Comparison of ENCODE assay signal across 5 cellular contexts in the genomic region with DNA sequence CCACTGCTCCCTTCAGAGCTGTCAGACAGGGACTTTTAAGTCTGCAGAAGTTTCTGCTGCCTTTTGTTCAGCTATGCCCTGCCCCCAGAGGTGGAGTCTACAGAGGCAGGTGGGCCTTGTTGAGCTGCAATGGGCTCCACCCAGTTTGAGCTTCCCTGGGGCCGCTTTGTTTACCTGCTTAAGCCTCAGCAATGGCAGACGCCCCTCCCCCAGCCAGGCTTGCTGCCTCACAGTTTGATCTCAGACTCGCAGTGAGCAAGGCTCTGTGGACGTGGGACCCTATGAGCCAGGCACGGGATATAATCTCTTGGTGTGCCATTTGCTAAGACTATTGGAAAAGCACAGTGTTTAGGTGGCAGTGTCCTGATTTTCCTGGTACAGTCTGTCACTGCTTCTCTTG.
DNase-seq lines count a peak whose midpoint lies in the region; ATAC-seq, FAIRE-seq and TF ChIP-seq lines count a peak whose summit lies in the region.
"Not testable (repeated sequence)": the region's sequence is repeated elsewhere in the genome, so short reads cannot be mapped to it uniquely, and the experiment has no call there.

No MANE protein-coding gene starts in this region.

- not testable (repeated sequence) for TF ChIP-seq RAD21 in HepG2 (CRISPR knock-in tag; IDR thresholded peaks at IDR 0.05)

- peaks cover 26% of the 10 kb centered on the region for H3K9me3 Mint-ChIP-seq in endodermal cell

- 91 to 96% methylated on average over 5 of the region's 5 CpGs for WGBS in endodermal cell (ENCODE audit: insufficient coverage in 1 of 2, insufficient read length in 1 of 2), 2 experiments
- 0% methylated on average over 1 of the region's 5 CpGs for WGBS in HepG2 (ENCODE audit: low lambda C conversion rate)

- not testable (repeated sequence) for TF ChIP-seq CTCF in DND-41 (IDR thresholded peaks at IDR 0.05; ENCODE audit: borderline replicate concordance, extremely low read depth, low read length, poor library complexity, severe bottlenecking); endodermal cell (conservative IDR thresholded peaks at IDR 0.05); HepG2 (CRISPR knock-in tag; IDR thresholded peaks at IDR 0.05)

- not testable (repeated sequence) for H3K36me3 Mint-ChIP-seq in endodermal cell (ENCODE audit: low read depth)

- not testable (repeated sequence) for H3K4me1 ChIP-seq in DND-41 (ENCODE audit: insufficient read depth, low read length); endodermal cell (ENCODE audit: control insufficient read depth, insufficient read depth, low read length)
- H3K4me1 ChIP-seq in HepG2 (ENCODE audit: insufficient read depth, low read length): peaks cover 15% of the 10 kb centered on the region

- not testable (repeated sequence) for H3K4me2 ChIP-seq in DND-41 (ENCODE audit: insufficient read depth, low read length)
- H3K4me2 ChIP-seq in HepG2 (ENCODE audit: low read depth, low read length): peak overlapping the region; percentile 53

- TF ChIP-seq EP300 in HepG2 (IDR thresholded peaks at IDR 0.05; ENCODE audit: low read depth in 2 of 2, low read length in 2 of 2); HepG2 (CRISPR knock-in tag; IDR thresholded peaks at IDR 0.05; ENCODE audit: borderline replicate concordance): not testable (repeated sequence)

- H3K9ac ChIP-seq in DND-41 (ENCODE audit: low read depth, low read length); endodermal cell (ENCODE audit: extremely low read depth, low read length, poor library complexity, severe bottlenecking); HepG2 (ENCODE audit: insufficient read depth, low read depth, low read length): not testable (repeated sequence)

- H3K36me3 ChIP-seq in DND-41 (ENCODE audit: insufficient read depth, low read length); endodermal cell (ENCODE audit: control insufficient read depth, insufficient read depth, low read length); HepG2 (replicated peaks in 1 of 2; ENCODE audit: control insufficient read depth in 1 of 2, insufficient read depth in 2 of 2, low read length in 2 of 2): not testable (repeated sequence)

- not testable (repeated sequence) for H3K27ac Mint-ChIP-seq in endodermal cell

- H3K4me1 Mint-ChIP-seq in endodermal cell: not testable (repeated sequence)

- TF ChIP-seq POLR2A in HepG2 (IDR thresholded peaks at IDR 0.05; ENCODE audit: insufficient read depth in 1 of 2, low read depth in 2 of 2, low read length in 2 of 2): not testable (repeated sequence)

- not testable (repeated sequence) for BruUV-seq in HepG2 (replicated peaks; lab: Mats Ljungman, UMichigan)

- intact Hi-C loops in HepG2 (cut with micrococcal nuclease; ENCODE audit: unreplicated experiment): not testable (repeated sequence)

- POLR2A ChIA-PET in HepG2 (lab: Yijun Ruan, JAX): interaction anchor here (1.1 kb wide), 1 partner anchor 10 kb away, joined by 3 read pairs; no protein-coding TSS in a partner anchor

- FAIRE-seq in HepG2 (lab: Jason Lieb, UNC): not testable (repeated sequence)

- not testable (repeated sequence) for ATAC-seq in DND-41 (ENCODE audit: insufficient read depth, low read depth); HepG2

- H2AFZ ChIP-seq in DND-41 (ENCODE audit: low read depth, low read length); HepG2 (ENCODE audit: low read length): not testable (repeated sequence)

- not testable (repeated sequence) for H3K4me3 ChIP-seq in DND-41 (ENCODE audit: low read depth in 1 of 2, low read length in 2 of 2); HepG2 (replicated peaks in 1 of 3; ENCODE audit: insufficient read depth in 1 of 3, low read depth in 2 of 3, low read length in 3 of 3)
- peak overlapping the region; percentile 56 for H3K4me3 ChIP-seq in endodermal cell (ENCODE audit: low read length)

- H3K27ac ChIP-seq in DND-41 (ENCODE audit: low read length); endodermal cell (ENCODE audit: low read depth, low read length); HepG2 (ENCODE audit: extremely low read length, insufficient read depth, low read length): not testable (repeated sequence)

- not testable (repeated sequence) for H3K9me3 ChIP-seq in DND-41 (ENCODE audit: insufficient read depth, low read length, severe bottlenecking); HepG2 (ENCODE audit: low read length)
- peaks cover 22% of the 10 kb centered on the region for H3K9me3 ChIP-seq in endodermal cell (ENCODE audit: control insufficient read depth, low read length)

- H3K4me3 Mint-ChIP-seq in endodermal cell: not testable (repeated sequence)

- CTCF ChIA-PET in HepG2 (lab: Yijun Ruan, JAX; ENCODE audit: low intra/inter-chr PET ratio, low total read pairs): not testable (repeated sequence)

- peak; percentile 4 for DNase-seq in DND-41
- DNase-seq in NCI-H69 (lab: John Stamatoyannopoulos, UW): peak; percentile 9
- DNase-seq in NCI-H82 (lab: John Stamatoyannopoulos, UW): peak; percentile 5
- DNase-seq in endodermal cell: peak; percentile 56
- DNase-seq in HepG2 (ENCODE audit: low spot score): peak; percentile 9

- in situ Hi-C loops in HepG2 (cut with HindIII; ENCODE audit: extremely low pct_ligation_motif_present, low pct_unique_long_range_greater_than_20kb): not testable (repeated sequence)

- H3K27me3 Mint-ChIP-seq in endodermal cell (ENCODE audit: insufficient read depth): not testable (repeated sequence)

- H3K27me3 ChIP-seq in DND-41 (ENCODE audit: insufficient read depth, low read length, poor library complexity); endodermal cell (ENCODE audit: control insufficient read depth, insufficient read depth, low read length, poor library complexity, severe bottlenecking); HepG2 (ENCODE audit: control insufficient read depth in 1 of 2, insufficient read depth in 2 of 2, low read length in 2 of 2): not testable (repeated sequence)

- not testable (repeated sequence) for H4K20me1 ChIP-seq in DND-41 (ENCODE audit: insufficient read depth, low read length); HepG2 (ENCODE audit: insufficient read depth, low read length)

- H3K79me2 ChIP-seq in DND-41 (ENCODE audit: insufficient read depth, low read length); HepG2 (ENCODE audit: insufficient read depth, low read length): not testable (repeated sequence)

TF ChIP-seq in HepG2, 621 proteins besides CTCF, POLR2A, EP300 and RAD21 (continues in another document):
- TF ChIP-seq SOX13, SOX6, FOXA1 (IDR thresholded peaks at IDR 0.05): not testable (repeated sequence)
- TF ChIP-seq SOX13 (CRISPR knock-in tag; conservative IDR thresholded peaks at IDR 0.05 in 1 of 2, IDR thresholded peaks at IDR 0.05 in 1 of 2) (peak in 1 of 2 experiments; percentile 53; a peak in 1 of 4 replicates), ZNF772 (CRISPR knock-in tag; IDR thresholded peaks at IDR 0.05) (peak; percentile 45; the same call in 1 of the 2 replicates), SOX6 (CRISPR knock-in tag; IDR thresholded peaks at IDR 0.05) (peak; percentile 42; the same call in 1 of the 2 replicates), GATAD2A (CRISPR knock-in tag; IDR thresholded peaks at IDR 0.05) (0 out of 2 replicates have a peak, but pooled peaks have one; percentile 17), SALL1 (CRISPR knock-in tag; IDR thresholded peaks at IDR 0.05) (peak; percentile 29; the same call in 1 of the 2 replicates), YY1 (IDR thresholded peaks at IDR 0.05; ENCODE audit: insufficient read depth, insufficient replicate concordance, low read depth, low read length) (peak; percentile 28), POGZ (CRISPR knock-in tag; IDR thresholded peaks at IDR 0.05) (peak; percentile 21; the same call in 1 of the 2 replicates), FOXA1 (CRISPR knock-in tag; IDR thresholded peaks at IDR 0.05) (peak; percentile 25; the same call in 1 of the 2 replicates), FOXA3 (CRISPR knock-in tag; IDR thresholded peaks at IDR 0.05) (peak; percentile 28; the same call in 1 of the 2 replicates)
- TF ChIP-seq, protein P1, sequence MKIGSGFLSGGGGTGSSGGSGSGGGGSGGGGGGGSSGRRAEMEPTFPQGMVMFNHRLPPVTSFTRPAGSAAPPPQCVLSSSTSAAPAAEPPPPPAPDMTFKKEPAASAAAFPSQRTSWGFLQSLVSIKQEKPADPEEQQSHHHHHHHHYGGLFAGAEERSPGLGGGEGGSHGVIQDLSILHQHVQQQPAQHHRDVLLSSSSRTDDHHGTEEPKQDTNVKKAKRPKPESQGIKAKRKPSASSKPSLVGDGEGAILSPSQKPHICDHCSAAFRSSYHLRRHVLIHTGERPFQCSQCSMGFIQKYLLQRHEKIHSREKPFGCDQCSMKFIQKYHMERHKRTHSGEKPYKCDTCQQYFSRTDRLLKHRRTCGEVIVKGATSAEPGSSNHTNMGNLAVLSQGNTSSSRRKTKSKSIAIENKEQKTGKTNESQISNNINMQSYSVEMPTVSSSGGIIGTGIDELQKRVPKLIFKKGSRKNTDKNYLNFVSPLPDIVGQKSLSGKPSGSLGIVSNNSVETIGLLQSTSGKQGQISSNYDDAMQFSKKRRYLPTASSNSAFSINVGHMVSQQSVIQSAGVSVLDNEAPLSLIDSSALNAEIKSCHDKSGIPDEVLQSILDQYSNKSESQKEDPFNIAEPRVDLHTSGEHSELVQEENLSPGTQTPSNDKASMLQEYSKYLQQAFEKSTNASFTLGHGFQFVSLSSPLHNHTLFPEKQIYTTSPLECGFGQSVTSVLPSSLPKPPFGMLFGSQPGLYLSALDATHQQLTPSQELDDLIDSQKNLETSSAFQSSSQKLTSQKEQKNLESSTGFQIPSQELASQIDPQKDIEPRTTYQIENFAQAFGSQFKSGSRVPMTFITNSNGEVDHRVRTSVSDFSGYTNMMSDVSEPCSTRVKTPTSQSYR (CRISPR knock-in tag; IDR thresholded peaks at IDR 0.05; ENCODE audit: borderline replicate concordance): peak; percentile 87

Comparison
In these comparisons a context has a peak if more than half of its experiments do, and no peak if none do; other contexts are left out.
1. DNase-seq: peak in every context shown above with its lines; median percentile 56 in endodermal cell; 9 in NCI-H69; 9 in HepG2; 5 in NCI-H82; 4 in DND-41.